8 cellular contexts compared by ENCODE assay signal in genomic region chr9:93133641-93134017, GRCh38. TPM values are rescaled to one million over a fixed set of nuclear protein-coding genes. Genes with fewer than 3 reads are reported as not detected.
A peak's percentile ranks its signal among the peaks of the same experiment; 100 is the strongest.
DNase-seq lines count a peak whose midpoint lies in the region; ATAC-seq lines count a peak whose summit lies in the region.

No MANE protein-coding gene starts in this region.

- peak overlapping the region in 1 of 2 experiments; percentile 84 for H3K14ac ChIP-seq in mesenchymal stem cell (ENCODE audit: low read length in 2 of 2)

- H2BK15ac ChIP-seq in mesenchymal stem cell (ENCODE audit: low read depth, poor library complexity, severe bottlenecking): peak overlapping the region; percentile 64

- 2% methylated on average over 37 of the region's 37 CpGs for WGBS in mesenchymal stem cell

- H3K4me1 Mint-ChIP-seq in activated CD4-positive, alpha-beta memory T cell treated with anti-CD3 and anti-CD28 coated beads for 36 hours (ENCODE audit: low read depth): peaks cover 61% of the 10 kb centered on the region
- peaks cover 77% of the 10 kb centered on the region for H3K4me1 Mint-ChIP-seq in stimulated activated effector memory CD8-positive, alpha-beta T cell treated with anti-CD3 and anti-CD28 coated beads, Interleukin-12 subunit alpha, Interleukin-12 subunit beta, amount 100 ng/mL, for 72 hours

- H3K4me1 ChIP-seq in endocrine pancreas (ENCODE audit: control insufficient read depth, insufficient read depth, low read length): no peaks in the 10 kb centered on the region
- H3K4me1 ChIP-seq in mesenchymal stem cell (ENCODE audit: control insufficient read depth, insufficient read depth, low read depth, low read length): peaks cover 53% of the 10 kb centered on the region

- H3K27ac ChIP-seq in mesenchymal stem cell (ENCODE audit: low read length, poor library complexity, severe bottlenecking): peak overlapping the region; percentile 80

- H3K36me3 ChIP-seq in endocrine pancreas (ENCODE audit: control insufficient read depth, insufficient read depth, low read length) (no peaks in the 10 kb centered on the region), mesenchymal stem cell (ENCODE audit: control insufficient read depth in 1 of 2, insufficient read depth in 2 of 2, low read depth in 1 of 2, low read length in 2 of 2) (no peaks in the 10 kb centered on the region)

- DNase-seq in DMS 273 (lab: John Stamatoyannopoulos, UW; ENCODE audit: unreplicated experiment) (peak; percentile 73), DMS 273 treated with DMSO at 0.1 percent for 48 hours (lab: John Stamatoyannopoulos, UW) (no peak), NCI-H146 treated with DMSO at 0.1 percent for 48 hours (lab: John Stamatoyannopoulos, UW; ENCODE audit: unreplicated experiment) (peak; percentile 15), mesenchymal stem cell (peak; percentile 96)
- DNase-seq in activated CD4-positive, alpha-beta memory T cell treated with anti-CD3 and anti-CD28 coated beads for 36 hours: peak; percentile 81
- DNase-seq in stimulated activated effector memory CD8-positive, alpha-beta T cell treated with anti-CD3 and anti-CD28 coated beads, Interleukin-12 subunit alpha, Interleukin-12 subunit beta, amount 100 ng/mL, for 72 hours (ENCODE audit: low spot score in 2 of 2): peak; percentile 48 to 81

- peak overlapping the region; percentile 51 to 83 for H3K4ac ChIP-seq in mesenchymal stem cell (ENCODE audit: low read depth in 1 of 2, low read length in 2 of 2)

- H3K23ac ChIP-seq in mesenchymal stem cell (ENCODE audit: low read length in 2 of 2): no peak overlapping the region

- peak overlapping the region; percentile 85 for H3K4me2 ChIP-seq in mesenchymal stem cell (ENCODE audit: low read length, poor library complexity, severe bottlenecking)

- peak overlapping the region; percentile 53 to 94 for H2BK12ac ChIP-seq in mesenchymal stem cell (ENCODE audit: low read length in 2 of 2)

- H3K79me1 ChIP-seq in mesenchymal stem cell (replicated peaks; ENCODE audit: low read length, poor library complexity, severe bottlenecking): peaks cover 16% of the 10 kb centered on the region

- peaks cover 13% of the 10 kb centered on the region for H3K36me3 Mint-ChIP-seq in activated CD4-positive, alpha-beta memory T cell treated with anti-CD3 and anti-CD28 coated beads for 36 hours
- peaks cover 56% of the 10 kb centered on the region for H3K36me3 Mint-ChIP-seq in stimulated activated effector memory CD8-positive, alpha-beta T cell treated with anti-CD3 and anti-CD28 coated beads, Interleukin-12 subunit alpha, Interleukin-12 subunit beta, amount 100 ng/mL, for 72 hours

- H4K8ac ChIP-seq in mesenchymal stem cell (ENCODE audit: low read length): peak overlapping the region; percentile 45

- intact Hi-C loops in activated CD4-positive, alpha-beta memory T cell treated with anti-CD3 and anti-CD28 coated beads for 36 hours (cut with micrococcal nuclease): loop anchor here (1.0 to 2.0 kb wide), 4 partner anchors 13 to 73 kb away; partner anchors contain the start of gene CARD19

- H3K4me3 ChIP-seq in endocrine pancreas (ENCODE audit: control insufficient read depth, insufficient read depth, low read length) (peak overlapping the region; percentile 27), mesenchymal stem cell (ENCODE audit: insufficient read depth in 1 of 2, low read depth in 1 of 2, low read length in 2 of 2) (peak overlapping the region; percentile 68 to 84)

- peak overlapping the region; percentile 85 for H4K91ac ChIP-seq in mesenchymal stem cell (ENCODE audit: low read length)

- no peak overlapping the region for H2AFZ ChIP-seq in mesenchymal stem cell (ENCODE audit: low read depth, low read length)

- H3K9me3 ChIP-seq in endocrine pancreas (ENCODE audit: control insufficient read depth, low read length): no peaks in the 10 kb centered on the region
- H3K9me3 ChIP-seq in mesenchymal stem cell (ENCODE audit: control insufficient read depth, low read length): peaks cover 4% of the 10 kb centered on the region

- POLR2A ChIA-PET in activated CD4-positive, alpha-beta memory T cell treated with anti-CD3 and anti-CD28 coated beads for 36 hours (lab: Charles Lee): interaction anchor here (0.8 to 2.1 kb wide), 10 partner anchors 11 to 172 kb away, joined by 3 to 10 read pairs (median 6); no protein-coding TSS in a partner anchor

- peak overlapping the region; percentile 78 to 93 for H3K18ac ChIP-seq in mesenchymal stem cell (ENCODE audit: low read depth in 1 of 2, low read length in 2 of 2)

- peaks cover 4% of the 10 kb centered on the region for H3K9me3 Mint-ChIP-seq in activated CD4-positive, alpha-beta memory T cell treated with anti-CD3 and anti-CD28 coated beads for 36 hours
- H3K9me3 Mint-ChIP-seq in stimulated activated effector memory CD8-positive, alpha-beta T cell treated with anti-CD3 and anti-CD28 coated beads, Interleukin-12 subunit alpha, Interleukin-12 subunit beta, amount 100 ng/mL, for 72 hours: no peaks in the 10 kb centered on the region

- peak; percentile 34 for ATAC-seq in HG02623 (IDR thresholded peaks at IDR 0.05; ENCODE audit: unreplicated experiment)
- ATAC-seq in stimulated activated effector memory CD8-positive, alpha-beta T cell treated with anti-CD3 and anti-CD28 coated beads, Interleukin-12 subunit alpha, Interleukin-12 subunit beta, amount 100 ng/mL, for 72 hours: peak; percentile 68

- no peaks in the 10 kb centered on the region for H3K27me3 ChIP-seq in endocrine pancreas (ENCODE audit: control insufficient read depth, insufficient read depth, low read length)
- H3K27me3 ChIP-seq in mesenchymal stem cell (ENCODE audit: control insufficient read depth in 1 of 2, insufficient read depth in 1 of 2, low read length in 2 of 2): no peaks in the 10 kb centered on the region

- H2BK120ac ChIP-seq in mesenchymal stem cell (ENCODE audit: low read depth, low read length): peak overlapping the region; percentile 50

- peak overlapping the region; percentile 45 for H2BK5ac ChIP-seq in mesenchymal stem cell (ENCODE audit: low read depth, low read length, poor library complexity, severe bottlenecking)

- no peak overlapping the region for H2AK5ac ChIP-seq in mesenchymal stem cell (ENCODE audit: low read length, severe bottlenecking)

- peak overlapping the region; percentile 89 for H3K27ac Mint-ChIP-seq in activated CD4-positive, alpha-beta memory T cell treated with anti-CD3 and anti-CD28 coated beads for 36 hours
- H3K27ac Mint-ChIP-seq in stimulated activated effector memory CD8-positive, alpha-beta T cell treated with anti-CD3 and anti-CD28 coated beads, Interleukin-12 subunit alpha, Interleukin-12 subunit beta, amount 100 ng/mL, for 72 hours: peak overlapping the region; percentile 94

- H3K4me3 Mint-ChIP-seq in activated CD4-positive, alpha-beta memory T cell treated with anti-CD3 and anti-CD28 coated beads for 36 hours: peak overlapping the region; percentile 94
- H3K4me3 Mint-ChIP-seq in stimulated activated effector memory CD8-positive, alpha-beta T cell treated with anti-CD3 and anti-CD28 coated beads, Interleukin-12 subunit alpha, Interleukin-12 subunit beta, amount 100 ng/mL, for 72 hours: peak overlapping the region; percentile 88

- H3K9ac ChIP-seq in endocrine pancreas (ENCODE audit: control insufficient read depth, insufficient read depth, low read length) (peak overlapping the region; percentile 79), mesenchymal stem cell (ENCODE audit: low read length) (peak overlapping the region; percentile 93)

- CTCF ChIA-PET in activated CD4-positive, alpha-beta memory T cell treated with anti-CD3 and anti-CD28 coated beads for 36 hours (lab: Charles Lee): interaction anchor here (0.9 to 1.6 kb wide), 3 partner anchors 23 to 74 kb away, joined by 3 to 10 read pairs (median 6); no protein-coding TSS in a partner anchor

- no peaks in the 10 kb centered on the region for H3K27me3 Mint-ChIP-seq in activated CD4-positive, alpha-beta memory T cell treated with anti-CD3 and anti-CD28 coated beads for 36 hours

RNA-seq across cellular contexts. Expression of gene NINJ1, which starts 0.4 kb away (rescaled TPM):
- total RNA-seq in activated CD4-positive, alpha-beta memory T cell treated with anti-CD3 and anti-CD28 coated beads for 36 hours: 10 to 100 TPM; 77.9 to 82.0 TPM
- 62.3 TPM for polyA plus RNA-seq in mesenchymal stem cell (2013, experiment 1 of 2)
- polyA plus RNA-seq in mesenchymal stem cell (2013, experiment 2 of 2): 64.2 TPM

RNA-seq across cellular contexts. Expression of gene CARD19, which starts 37.6 kb away (rescaled TPM):
- 10 to 100 TPM; 77.9 to 80.0 TPM for total RNA-seq in activated CD4-positive, alpha-beta memory T cell treated with anti-CD3 and anti-CD28 coated beads for 36 hours
- 66.8 TPM for polyA plus RNA-seq in mesenchymal stem cell (2013, experiment 1 of 2)
- polyA plus RNA-seq in mesenchymal stem cell (2013, experiment 2 of 2): 66.1 TPM

RNA-seq across cellular contexts. Expression of gene WNK2, which starts 50.3 kb away (rescaled TPM):
- 1 to 10 TPM; 1.2 to 1.6 TPM for total RNA-seq in activated CD4-positive, alpha-beta memory T cell treated with anti-CD3 and anti-CD28 coated beads for 36 hours
- 0.01 TPM for polyA plus RNA-seq in mesenchymal stem cell (2013, experiment 1 of 2)
- 0.03 TPM for polyA plus RNA-seq in mesenchymal stem cell (2013, experiment 2 of 2)
